In the genomic region with DNA sequence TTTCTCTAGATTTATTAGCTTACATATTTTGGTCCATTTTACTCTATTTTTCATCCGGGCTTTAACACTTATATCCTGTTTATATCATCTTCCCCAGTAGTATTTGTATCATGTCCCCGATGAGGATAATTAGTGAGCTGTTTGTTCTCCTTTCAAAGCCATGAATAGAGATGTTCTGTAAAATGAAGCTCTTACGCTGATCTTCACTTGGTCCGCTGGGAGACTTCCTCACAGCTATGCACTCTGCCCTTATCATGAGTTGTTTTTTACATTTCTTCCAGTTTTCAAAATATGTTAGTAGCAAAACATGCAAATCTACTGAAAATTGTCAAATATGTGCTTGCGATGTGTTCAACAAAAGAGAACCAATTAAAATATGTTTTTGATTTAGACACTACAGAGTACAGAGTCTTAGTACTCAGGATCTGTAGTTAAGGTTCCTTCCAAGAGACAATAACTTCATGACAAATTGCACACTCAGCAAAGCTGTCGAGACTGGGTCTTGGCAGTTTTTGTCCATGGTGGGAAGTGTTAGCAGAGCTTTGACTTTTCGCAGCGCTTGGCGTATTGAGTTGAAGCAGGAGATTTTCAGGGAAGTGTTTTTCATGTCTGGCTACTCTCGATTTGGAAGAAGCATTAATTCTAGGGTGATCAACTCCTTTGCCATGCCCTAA, we compare ENCODE assay signal across 22 cellular contexts.
"Had no signal": no experiment of that assay in that cellular context is flagged by ENCODE, and none has a peak within 500 bp of the region (broad histone marks: within the 10 kb centered on the region; RNA-seq: fewer than 3 reads in every experiment).

No MANE protein-coding gene starts in this region.

- H3K27ac ChIP-seq: ascending aorta, coronary artery, foreskin keratinocyte, left lung had no signal

- H3K27ac Mint-ChIP-seq: activated CD4-positive, alpha-beta T cell treated with anti-CD3 and anti-CD28 coated beads for 36 hours; activated CD8-positive, alpha-beta T cell treated with anti-CD3 and anti-CD28 coated beads, Interleukin-2, amount 10 ng/mL, durations not matched to agents 7 days and 5 days; activated naive CD4-positive, alpha-beta T cell treated with anti-CD3 and anti-CD28 coated beads for 36 hours; activated naive CD8-positive, alpha-beta T cell treated with anti-CD3 and anti-CD28 coated beads for 36 hours; activated T-helper 1 cell treated with anti-CD3 and anti-CD28 coated beads, Interleukin-12 subunit alpha, Interleukin-12 subunit beta, Interleukin-2, Interleukin-4 antibody, amounts not matched to agents 30 ng/mL and 10 ng/mL and 1 ng/mL, durations not matched to agents 14 hours and 24 hours and 36 hours; brain; natural killer cell treated with Interleukin-12 subunit alpha and Interleukin-12 subunit beta and Interleukin-15 and Interleukin-18, amount 100 ng/mL, for 72 hours; type B pancreatic cell had no signal

- DNase-seq: activated CD4-positive, alpha-beta T cell treated with anti-CD3 and anti-CD28 coated beads for 36 hours; activated CD4-positive, CD25-positive, alpha-beta regulatory T cell; activated CD8-positive, alpha-beta T cell treated with anti-CD3 and anti-CD28 coated beads, Interleukin-2, amount 10 ng/mL, durations not matched to agents 7 days and 5 days; activated effector memory CD4-positive, alpha-beta T cell treated with anti-CD3 and anti-CD28 coated beads, Interleukin-2, amount 50 U/mL, for 16 hours; activated naive CD4-positive, alpha-beta T cell treated with anti-CD3 and anti-CD28 coated beads for 36 hours; activated naive CD8-positive, alpha-beta T cell treated with anti-CD3 and anti-CD28 coated beads for 36 hours; foreskin keratinocyte; left lung; mucosa of descending colon; posterior cingulate gyrus; right cardiac atrium; stimulated activated CD4-positive, alpha-beta T cell treated with anti-CD3 and anti-CD28 coated beads, Interleukin-2, amount 100 ng/mL, for 48 hours; stimulated activated naive CD4-positive, alpha-beta T cell treated with Interleukin-2 at 50 U/mL for 16 hours had no signal

- H3K27me3 ChIP-seq: ascending aorta, foreskin keratinocyte, left lung had no signal

- FAIRE-seq: endothelial cell of umbilical vein, islet of Langerhans had no signal

- H3K27me3 Mint-ChIP-seq: activated CD4-positive, alpha-beta T cell treated with anti-CD3 and anti-CD28 coated beads for 36 hours; activated naive CD8-positive, alpha-beta T cell treated with anti-CD3 and anti-CD28 coated beads for 36 hours; brain; natural killer cell treated with Interleukin-12 subunit alpha and Interleukin-12 subunit beta and Interleukin-15 and Interleukin-18, amount 100 ng/mL, for 72 hours; type B pancreatic cell had no signal

- H3K9me3 Mint-ChIP-seq: activated naive CD4-positive, alpha-beta T cell treated with anti-CD3 and anti-CD28 coated beads for 36 hours; activated naive CD8-positive, alpha-beta T cell treated with anti-CD3 and anti-CD28 coated beads for 36 hours; type B pancreatic cell had no signal

- H3K4me3 Mint-ChIP-seq: activated CD4-positive, alpha-beta T cell treated with anti-CD3 and anti-CD28 coated beads for 36 hours; activated CD8-positive, alpha-beta T cell treated with anti-CD3 and anti-CD28 coated beads, Interleukin-2, amount 10 ng/mL, durations not matched to agents 7 days and 5 days; activated naive CD4-positive, alpha-beta T cell treated with anti-CD3 and anti-CD28 coated beads for 36 hours; activated naive CD8-positive, alpha-beta T cell treated with anti-CD3 and anti-CD28 coated beads for 36 hours; activated T-helper 1 cell treated with anti-CD3 and anti-CD28 coated beads, Interleukin-12 subunit alpha, Interleukin-12 subunit beta, Interleukin-2, Interleukin-4 antibody, amounts not matched to agents 30 ng/mL and 10 ng/mL and 1 ng/mL, durations not matched to agents 14 hours and 24 hours and 36 hours; brain; natural killer cell treated with Interleukin-12 subunit alpha and Interleukin-12 subunit beta and Interleukin-15 and Interleukin-18, amount 100 ng/mL, for 72 hours; type B pancreatic cell had no signal

- H3K36me3 Mint-ChIP-seq: activated naive CD8-positive, alpha-beta T cell treated with anti-CD3 and anti-CD28 coated beads for 36 hours; brain; natural killer cell treated with Interleukin-12 subunit alpha and Interleukin-12 subunit beta and Interleukin-15 and Interleukin-18, amount 100 ng/mL, for 72 hours; type B pancreatic cell had no signal

- H3K9me3 ChIP-seq: ascending aorta, left lung, mucosa of descending colon had no signal

- H3K4me1 Mint-ChIP-seq: activated CD4-positive, alpha-beta T cell treated with anti-CD3 and anti-CD28 coated beads for 36 hours; activated naive CD8-positive, alpha-beta T cell treated with anti-CD3 and anti-CD28 coated beads for 36 hours had no signal

- ATAC-seq: activated CD4-positive, alpha-beta T cell treated with anti-CD3 and anti-CD28 coated beads for 36 hours; activated CD8-positive, alpha-beta T cell treated with anti-CD3 and anti-CD28 coated beads, Interleukin-2, amount 10 ng/mL, durations not matched to agents 7 days and 5 days; foreskin keratinocyte; left lung; mucosa of descending colon; natural killer cell treated with Interleukin-12 subunit alpha and Interleukin-12 subunit beta and Interleukin-15 and Interleukin-18, amount 100 ng/mL, for 72 hours; right cardiac atrium had no signal

- H3K36me3 ChIP-seq: ascending aorta, left lung had no signal

- H3K4me1 ChIP-seq: ascending aorta, foreskin keratinocyte, left lung had no signal

- H3K4me3 ChIP-seq: ascending aorta, coronary artery, left lung, lung, mucosa of descending colon had no signal
